In the genomic region with DNA sequence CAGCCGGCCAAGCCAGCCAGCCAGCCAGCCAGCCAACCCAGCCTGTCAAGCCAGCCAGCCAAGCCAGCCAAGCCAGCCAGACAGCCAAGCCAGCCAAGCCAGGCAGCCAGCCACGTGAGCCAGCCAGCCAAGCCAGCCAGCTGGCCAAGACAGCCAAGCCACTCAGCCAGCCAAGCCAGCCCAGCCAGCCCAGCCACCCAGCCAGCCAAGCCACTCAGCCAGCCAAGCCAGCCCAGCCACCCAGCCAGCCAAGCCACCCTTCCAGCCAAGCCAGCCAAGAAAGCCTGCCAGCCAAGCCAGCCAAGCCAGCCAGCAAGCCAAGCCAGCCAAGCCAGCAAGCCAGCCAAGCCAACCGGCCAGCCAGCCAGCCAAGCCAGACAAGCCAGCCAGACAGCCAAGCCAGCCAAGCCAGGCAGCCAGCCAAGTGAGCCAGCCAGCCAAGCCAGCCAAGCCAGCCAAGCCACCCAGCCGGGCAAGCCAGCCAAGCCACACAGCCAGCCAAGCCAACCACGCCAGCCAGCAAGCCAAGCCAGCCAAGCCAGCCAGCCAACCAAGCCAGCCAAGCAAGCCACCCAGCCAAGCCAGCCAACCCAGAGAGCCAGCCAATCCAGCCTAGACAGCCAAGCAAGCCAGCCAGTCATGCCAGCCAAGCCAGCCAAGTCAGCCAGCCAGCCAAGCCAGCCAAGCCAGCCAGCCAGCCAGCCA, we compare ENCODE assay signal across 10 cellular contexts.
A peak's percentile ranks its signal among the peaks of the same experiment; 100 is the strongest.
DNase-seq lines count a peak whose midpoint lies in the region; ATAC-seq and TF ChIP-seq lines count a peak whose summit lies in the region.
"Had no signal": no experiment of that assay in that cellular context is flagged by ENCODE, and none has a peak within 500 bp of the region (broad histone marks: within the 10 kb centered on the region; RNA-seq: fewer than 3 reads in every experiment).

No MANE protein-coding gene starts in this region.

- H3K36me3 ChIP-seq in CD4-positive, CD25-positive, alpha-beta regulatory T cell (ENCODE audit: control insufficient read depth, insufficient read depth, low read length), result no peaks in the 10 kb centered on the region
- no peaks in the 10 kb centered on the region for H3K36me3 ChIP-seq in osteoblast (ENCODE audit: insufficient read depth, low read length)

- no peak overlapping the region for H2AFZ ChIP-seq in osteoblast (ENCODE audit: low read length)

- no peak overlapping the region for H3K4me3 ChIP-seq in CD4-positive, CD25-positive, alpha-beta regulatory T cell (ENCODE audit: low read depth, low read length)
- no peak overlapping the region for H3K4me3 ChIP-seq in osteoblast (ENCODE audit: insufficient read depth, low read length)

- TF ChIP-seq CTCF in osteoblast (IDR thresholded peaks at IDR 0.05; ENCODE audit: extremely low read depth, low read depth, low read length), result no peak

- no peak overlapping the region for H3K27ac ChIP-seq in CD4-positive, CD25-positive, alpha-beta regulatory T cell (ENCODE audit: insufficient read depth, low read length, poor library complexity, severe bottlenecking)
- H3K27ac ChIP-seq in osteoblast (ENCODE audit: low read depth, low read length), result no peak overlapping the region

- H3K4me1 Mint-ChIP-seq in CD4-positive, CD25-positive, alpha-beta regulatory T cell, result no peaks in the 10 kb centered on the region
- H3K4me1 Mint-ChIP-seq in T-helper 17 cell, result no peaks in the 10 kb centered on the region

- ATAC-seq in CD4-positive, CD25-positive, alpha-beta regulatory T cell (ENCODE audit: low read depth in 2 of 2), result peak; percentile 14 to 27
- ATAC-seq in T-helper 17 cell (peak; percentile 13), esophagus mucosa (peak; percentile 10), GM19395 (IDR thresholded peaks at IDR 0.05; ENCODE audit: unreplicated experiment) (no peak), HG03108 (IDR thresholded peaks at IDR 0.05; ENCODE audit: unreplicated experiment) (no peak)

- H3K9me3 Mint-ChIP-seq in CD4-positive, CD25-positive, alpha-beta regulatory T cell, result peaks cover 0 to 3% (median 0%) of the 10 kb centered on the region in 7 donors

- H3K9me3 ChIP-seq in CD4-positive, CD25-positive, alpha-beta regulatory T cell (ENCODE audit: control insufficient read depth in 2 of 2, low read length in 2 of 2), result peaks cover 0 to 17% of the 10 kb centered on the region in 2 experiments
- H3K9me3 ChIP-seq in T-helper 17 cell (ENCODE audit: control insufficient read depth, low read length, poor library complexity, severe bottlenecking), result peaks cover 3% of the 10 kb centered on the region
- peaks cover 23% of the 10 kb centered on the region for H3K9me3 ChIP-seq in osteoblast (ENCODE audit: low read depth, low read length)

- no peak overlapping the region for H3K4me3 Mint-ChIP-seq in CD4-positive, CD25-positive, alpha-beta regulatory T cell
- H3K4me3 Mint-ChIP-seq in T-helper 17 cell, result no peak overlapping the region

- peak in 1 of 3 donors; percentile 5 for DNase-seq in CD4-positive, CD25-positive, alpha-beta regulatory T cell
- DNase-seq in T-helper 17 cell (peak; percentile 22 to 61 (median 43)), osteoblast (ENCODE audit: insufficient read length, low spot score, missing footprints) (peak; percentile 93), OCI-M2 (lab: John Stamatoyannopoulos, UW; ENCODE audit: unreplicated experiment) (no peak), NCI-H1436 (lab: John Stamatoyannopoulos, UW) (no peak)
- DNase-seq: DMS79, IMR-90 had no signal

- H3K27ac Mint-ChIP-seq in CD4-positive, CD25-positive, alpha-beta regulatory T cell, result no peak overlapping the region
- H3K27ac Mint-ChIP-seq in T-helper 17 cell, result no peak overlapping the region

- H3K27me3 Mint-ChIP-seq in CD4-positive, CD25-positive, alpha-beta regulatory T cell, result no peaks in the 10 kb centered on the region
- H3K27me3 Mint-ChIP-seq in T-helper 17 cell, result no peaks in the 10 kb centered on the region

- no peaks in the 10 kb centered on the region for H4K20me1 ChIP-seq in osteoblast (ENCODE audit: insufficient read depth, low read length)

- H3K36me3 Mint-ChIP-seq in CD4-positive, CD25-positive, alpha-beta regulatory T cell, result no peaks in the 10 kb centered on the region
- no peaks in the 10 kb centered on the region for H3K36me3 Mint-ChIP-seq in T-helper 17 cell (ENCODE audit: low read depth)

- H3K79me2 ChIP-seq in osteoblast (ENCODE audit: insufficient read depth, low read length), result no peaks in the 10 kb centered on the region

- H3K4me1 ChIP-seq in CD4-positive, CD25-positive, alpha-beta regulatory T cell (ENCODE audit: control insufficient read depth, insufficient read depth, low read length, poor library complexity, severe bottlenecking), result no peaks in the 10 kb centered on the region
- no peaks in the 10 kb centered on the region for H3K4me1 ChIP-seq in osteoblast (ENCODE audit: insufficient read depth, low read length)

- no peak overlapping the region for H3K4me2 ChIP-seq in osteoblast (ENCODE audit: insufficient read depth, low read length)

- no peaks in the 10 kb centered on the region for H3K27me3 ChIP-seq in CD4-positive, CD25-positive, alpha-beta regulatory T cell (ENCODE audit: control insufficient read depth, insufficient read depth, low read length)
- no peaks in the 10 kb centered on the region for H3K27me3 ChIP-seq in osteoblast (ENCODE audit: insufficient read depth, low read length)

Comparison
In these comparisons a context has a peak if more than half of its experiments do, and no peak if none do; other contexts are left out.
1. ATAC-seq: peak in CD4-positive, CD25-positive, alpha-beta regulatory T cell (2 of 2), T-helper 17 cell (single experiment) and esophagus mucosa (single experiment); none in GM19395 (single experiment) and HG03108 (single experiment).
2. DNase-seq: peak in T-helper 17 cell (3 of 3) and osteoblast (single experiment); none in OCI-M2 (single experiment) and NCI-H1436 (single experiment).